In the genomic region with DNA sequence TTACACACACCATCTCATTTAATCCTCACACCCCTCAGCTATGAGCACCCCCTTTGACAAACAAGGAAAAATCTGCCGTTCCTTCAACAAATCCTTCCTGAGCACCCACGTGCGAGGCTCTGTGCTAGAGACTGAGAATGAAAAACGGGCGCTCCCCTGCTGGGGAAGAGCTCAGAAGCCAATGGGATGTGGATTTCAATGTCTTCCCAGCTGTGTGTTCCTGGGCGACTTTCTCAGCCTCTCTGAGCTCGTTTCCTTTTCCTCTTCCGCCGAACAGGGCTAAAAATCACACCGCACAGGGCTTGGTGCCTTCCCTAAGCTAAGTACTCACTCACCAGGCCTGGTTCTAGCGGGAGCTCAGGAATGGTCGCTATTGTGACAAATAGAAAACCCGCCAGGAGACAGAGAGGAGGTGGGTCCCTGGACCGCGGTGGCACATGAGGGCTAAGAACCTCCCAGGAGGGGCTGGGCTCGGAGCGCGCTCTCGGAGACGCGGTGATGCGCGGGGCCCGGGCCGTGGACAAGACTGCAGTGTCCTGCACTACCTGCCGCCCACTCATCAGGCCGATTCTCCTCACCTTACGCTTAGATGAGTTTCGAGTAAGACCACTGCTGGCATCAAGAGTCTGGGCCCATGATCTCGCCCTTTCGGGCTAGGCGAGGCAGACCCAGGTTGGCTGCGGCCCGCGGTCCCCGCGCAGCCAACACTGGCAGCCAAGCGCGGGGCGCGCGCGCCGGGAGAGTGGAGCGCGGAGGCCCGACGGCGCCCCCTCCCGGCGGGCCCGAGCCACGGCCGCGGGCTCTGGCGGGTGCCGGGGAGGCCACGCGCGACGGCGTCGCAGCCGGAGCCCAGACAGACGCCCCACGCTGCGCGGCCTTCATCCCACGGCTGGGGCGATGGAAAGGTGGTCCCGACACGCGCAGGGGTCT, we compare ENCODE assay signal across 8 cellular contexts. TPM values are rescaled to one million over a fixed set of nuclear protein-coding genes. Genes with fewer than 3 reads are reported as not detected.
DNase-seq lines count a peak whose midpoint lies in the region; ATAC-seq and TF ChIP-seq lines count a peak whose summit lies in the region.

No MANE protein-coding gene starts in this region.

- peaks cover 35% of the 10 kb centered on the region for H3K27me3 Mint-ChIP-seq in GM23338 (ENCODE audit: insufficient read depth, low read depth, poor library complexity)

- peak overlapping the region; percentile 5 for H3K9ac ChIP-seq in SK-N-MC (ENCODE audit: insufficient read length)

- no peaks in the 10 kb centered on the region for H3K79me2 ChIP-seq in GM23338 (replicated peaks; ENCODE audit: insufficient read depth)
- H3K79me2 ChIP-seq in hepatocyte: no peaks in the 10 kb centered on the region

- POLR2A ChIA-PET in A673 (lab: Charles Lee; ENCODE audit: low non-redundant PET): interaction anchor here (0.6 kb wide), 1 partner anchor 48 kb away, joined by 8 read pairs; no protein-coding TSS in a partner anchor

- peaks cover 8% of the 10 kb centered on the region for H3K4me1 ChIP-seq in A673 (ENCODE audit: insufficient read depth, low read length, poor library complexity, severe bottlenecking)
- H3K4me1 ChIP-seq in GM23338 (ENCODE audit: insufficient read depth): peaks cover 53% of the 10 kb centered on the region
- H3K4me1 ChIP-seq in hepatocyte (ENCODE audit: insufficient read depth): peaks cover 21% of the 10 kb centered on the region

- TF ChIP-seq CTCF in A673 (conservative IDR thresholded peaks at IDR 0.05; ENCODE audit: low read depth, low read length) (no peak; the same call in 1 of the 2 replicates), GM23338 (conservative IDR thresholded peaks at IDR 0.05; ENCODE audit: low read depth in 2 of 2) (peak; percentile 37 to 56; a peak in 3 of 4 replicates), hepatocyte (IDR thresholded peaks at IDR 0.05; ENCODE audit: poor library complexity) (peak; percentile 39)

- H3K9me3 ChIP-seq in A673 (ENCODE audit: low read depth, low read length, poor library complexity, severe bottlenecking) (no peaks in the 10 kb centered on the region), SK-N-MC (ENCODE audit: low read depth, low read length) (no peaks in the 10 kb centered on the region), hepatocyte (ENCODE audit: low read depth) (no peaks in the 10 kb centered on the region)

- peak; percentile 67 for ATAC-seq in GM23338

- WGBS in hepatocyte (ENCODE audit: low lambda C conversion rate, missing lambda C conversion rate): 8% methylated on average over 71 of the region's 73 CpGs

- peak overlapping the region; percentile 96 for H3K4me2 ChIP-seq in GM23338
- peak overlapping the region; percentile 98 for H3K4me2 ChIP-seq in hepatocyte

- peaks cover 63% of the 10 kb centered on the region for H3K4me1 Mint-ChIP-seq in GM23338

- no peaks in the 10 kb centered on the region; the same call in 1 of the 2 replicates for H4K20me1 ChIP-seq in GM23338 (replicated peaks; ENCODE audit: insufficient read depth)
- H4K20me1 ChIP-seq in hepatocyte (ENCODE audit: insufficient read depth, poor library complexity, severe bottlenecking): no peaks in the 10 kb centered on the region

- no peak overlapping the region for H3K27ac ChIP-seq in A673 (ENCODE audit: low read depth, low read length, poor library complexity, severe bottlenecking)
- H3K27ac ChIP-seq in GM23338 (ENCODE audit: low read depth): no peak overlapping the region
- H3K27ac ChIP-seq in SK-N-MC: no peak overlapping the region
- H3K27ac ChIP-seq in hepatocyte: no peak overlapping the region

- H3K9me3 Mint-ChIP-seq in GM23338: no peaks in the 10 kb centered on the region

- H3F3A ChIP-seq in GM23338 (replicated peaks; ENCODE audit: low read depth): peaks cover 31% of the 10 kb centered on the region

- CTCF ChIA-PET in A673 (lab: Charles Lee): interaction anchor here (0.6 to 2.3 kb wide), 10 partner anchors 9 to 258 kb away, joined by 3 to 8 read pairs (median 3); no protein-coding TSS in a partner anchor

- H2AFZ ChIP-seq in GM23338: peak overlapping the region; percentile 79
- H2AFZ ChIP-seq in hepatocyte: peak overlapping the region; percentile 86

- H3K27ac Mint-ChIP-seq in GM23338: no peak overlapping the region

- no peaks in the 10 kb centered on the region for H3K9me2 ChIP-seq in GM23338 (ENCODE audit: insufficient read depth)
- no peaks in the 10 kb centered on the region for H3K9me2 ChIP-seq in hepatocyte (replicated peaks; ENCODE audit: insufficient read depth)

- H3K36me3 ChIP-seq in A673 (ENCODE audit: insufficient read depth, low read length, poor library complexity, severe bottlenecking) (no peaks in the 10 kb centered on the region), GM23338 (ENCODE audit: insufficient read depth) (no peaks in the 10 kb centered on the region; the same call in 1 of the 2 replicates), SK-N-MC (ENCODE audit: insufficient read depth, low read length) (no peaks in the 10 kb centered on the region), hepatocyte (replicated peaks; ENCODE audit: insufficient read depth, low read depth) (no peaks in the 10 kb centered on the region)

- H3K27me3 ChIP-seq in A673 (replicated peaks; ENCODE audit: insufficient read depth, low read depth, low read length, poor library complexity) (no peaks in the 10 kb centered on the region), GM23338 (ENCODE audit: insufficient read depth) (0 out of 2 replicates have a peak, but pooled peaks cover 12% of the 10 kb centered on the region), hepatocyte (peaks cover 36% of the 10 kb centered on the region)

- DNase-seq in A673 (ENCODE audit: low spot score) (peak; percentile 67), GM23338 (ENCODE audit: low spot score) (peak; percentile 62), SK-N-MC (ENCODE audit: low read depth, low spot score) (no peak), amniotic epithelial cell (ENCODE audit: low read depth) (peak; percentile 20), hepatocyte (ENCODE audit: low spot score) (peak; percentile 78), retina (peak; percentile 86), NCI-H146 treated with DMSO at 0.1 percent for 48 hours (lab: John Stamatoyannopoulos, UW; ENCODE audit: unreplicated experiment) (no peak), DMS114 treated with DMSO at 0.1 percent for 48 hours (lab: John Stamatoyannopoulos, UW; ENCODE audit: unreplicated experiment) (no peak)

- BruUV-seq in A673 (replicated peaks; lab: Mats Ljungman, UMichigan): no TSS peak

- intact Hi-C loops in A673 (cut with micrococcal nuclease; ENCODE audit: unreplicated experiment): no loop called here

- H3K36me3 Mint-ChIP-seq in GM23338 (ENCODE audit: low read depth): no peaks in the 10 kb centered on the region; the same call in 1 of the 3 replicates

- H3K4me3 ChIP-seq in A673 (ENCODE audit: low read depth, low read length, poor library complexity, severe bottlenecking): peak overlapping the region; percentile 56
- H3K4me3 ChIP-seq in GM23338: peak overlapping the region; percentile 81
- H3K4me3 ChIP-seq in SK-N-MC: peak overlapping the region; percentile 76
- peak overlapping the region; percentile 64 for H3K4me3 ChIP-seq in hepatocyte

- H3K4me3 Mint-ChIP-seq in GM23338: peak overlapping the region; percentile 72

TF ChIP-seq in GM23338, 12 proteins besides CTCF, POLR2A, EP300 and RAD21 (continues in another document):
- TF ChIP-seq NANOG (IDR thresholded peaks at IDR 0.05; ENCODE audit: borderline replicate concordance) (no peak), ZNF331 (CRISPR knock-in tag; IDR thresholded peaks at IDR 0.05; ENCODE audit: low read depth) (no peak), EZH2 (IDR thresholded peaks at IDR 0.05; ENCODE audit: low read depth, unreplicated experiment) (no peak)

RNA-seq across cellular contexts. Expression of gene ZDHHC22, which starts 17.0 kb away (rescaled TPM):
- total RNA-seq in A673 (2021): 0.09 and 0.60 TPM in 2 replicates
- total RNA-seq in GM23338 (2014; rRNA removed; shearing (Covaris generic)): 29.3 and 32.1 TPM in 2 replicates
- 14.7 and 17.6 TPM in 2 replicates for polyA plus RNA-seq in GM23338 (2016; fragmentation: Nextera tagmentation; extraction: Ambion mirVana)
- total RNA-seq in hepatocyte: 0.04 TPM in 1 of 2 replicates, not detected in the other
- not detected in 2 replicates for polyA plus RNA-seq in hepatocyte

RNA-seq across cellular contexts. Expression of gene CIPC, which starts 26.6 kb away (rescaled TPM):
- total RNA-seq in A673 (2021) (24.8 and 31.1 TPM in 2 replicates), hepatocyte (25.6 and 29.6 TPM in 2 replicates)
- total RNA-seq in GM23338 (2014; rRNA removed; shearing (Covaris generic)): 33.7 and 36.9 TPM in 2 replicates
- polyA plus RNA-seq in GM23338 (2016; fragmentation: Nextera tagmentation; extraction: Ambion mirVana) (7.3 and 8.1 TPM in 2 replicates), hepatocyte (9.6 and 10.5 TPM in 2 replicates)

RNA-seq across cellular contexts. Expression of gene TMEM63C, which starts 57.0 kb away (rescaled TPM):
- total RNA-seq in A673 (2021) (0.13 and 0.22 TPM in 2 replicates), hepatocyte (4.9 and 5.1 TPM in 2 replicates)
- 6.3 and 6.4 TPM in 2 replicates for total RNA-seq in GM23338 (2014; rRNA removed; shearing (Covaris generic))
- polyA plus RNA-seq in GM23338 (2016; fragmentation: Nextera tagmentation; extraction: Ambion mirVana) (1.2 and 2.1 TPM in 2 replicates), hepatocyte (5.4 and 9.7 TPM in 2 replicates)

Comparison
In these comparisons a context has a peak if more than half of its experiments do, and no peak if none do; other contexts are left out.
1. DNase-seq: peak in A673 (single experiment), GM23338 (single experiment), amniotic epithelial cell (single experiment), hepatocyte (single experiment) and retina (single experiment); none in SK-N-MC (single experiment), NCI-H146 treated with DMSO at 0.1 percent for 48 hours (single experiment) and DMS114 treated with DMSO at 0.1 percent for 48 hours (single experiment).
2. RNA of gene ZDHHC22, which starts 17.0 kb away (total RNA-seq): 29.3 to 32.1 TPM in GM23338; 0.09 to 0.60 TPM in A673 and 0.04 TPM in hepatocyte; every median in the first group is over 10 times any median in the second.
3. Peak in every context shown above with its lines, with median percentiles within 50 percentile points of each other: H3K4me3 ChIP-seq.